In genomic region chr7:139103057-139103820, GRCh38 we compare ENCODE assay signal across 13 cellular contexts. TPM values are rescaled to one million over a fixed set of nuclear protein-coding genes. Genes with fewer than 3 reads are reported as not detected.
DNase-seq lines count a peak whose midpoint lies in the region; ATAC-seq, FAIRE-seq and TF ChIP-seq lines count a peak whose summit lies in the region.
"Had no signal": no experiment of that assay in that cellular context is flagged by ENCODE, and none has a peak within 500 bp of the region (broad histone marks: within the 10 kb centered on the region; RNA-seq: fewer than 3 reads in every experiment).

No MANE protein-coding gene starts in this region.

- H3K27me3 ChIP-seq in BLaER1 = no peaks in the 10 kb centered on the region
- H3K27me3 ChIP-seq in mononuclear cell (ENCODE audit: insufficient read depth, low read length) = no peaks in the 10 kb centered on the region
- no peaks in the 10 kb centered on the region for H3K27me3 ChIP-seq in pancreas
- H3K27me3 ChIP-seq: upper lobe of left lung had no signal

- DNase-seq in GM12865 (ENCODE audit: low read depth) = no peak
- no peak for DNase-seq in activated T-cell treated with anti-CD3 and anti-CD28 coated beads, Interleukin-2, amount 50 U/mL, for 72 hours
- DNase-seq in stimulated activated CD4-positive, alpha-beta T cell treated with anti-CD3 and anti-CD28 coated beads, Interleukin-2, amount 100 ng/mL, for 24 hours = no peak
- DNase-seq in HEK293T (ENCODE audit: extremely low spot score) = no peak
- DNase-seq in pancreas = no peak
- DNase-seq: DMS 273 treated with DMSO at 0.1 percent for 48 hours; foreskin melanocyte; NCI-H1417 treated with DMSO at 0.1 percent for 48 hours; stimulated activated CD4-positive, alpha-beta T cell treated with anti-CD3 and anti-CD28 coated beads, Interleukin-2, amount 100 ng/mL, for 48 hours; upper lobe of left lung had no signal

- H3K36me3 Mint-ChIP-seq in activated T-cell treated with anti-CD3 and anti-CD28 coated beads, Interleukin-2, amount 50 U/mL, for 72 hours (ENCODE audit: insufficient read depth in 2 of 2) = peaks cover 21 to 54% of the 10 kb centered on the region in 2 donors

- FAIRE-seq in pancreas (lab: Jason Lieb, UNC) = no peak

- peak overlapping the region; percentile 98 for H3K4me2 ChIP-seq in BLaER1

- H3K27ac Mint-ChIP-seq in activated T-cell treated with anti-CD3 and anti-CD28 coated beads, Interleukin-2, amount 50 U/mL, for 72 hours = peak overlapping the region; percentile 100

- H3K4me3 ChIP-seq in BLaER1 = peak overlapping the region; percentile 93
- peak overlapping the region; percentile 63 for H3K4me3 ChIP-seq in GM12865 (ENCODE audit: low read depth, low read length)
- H3K4me3 ChIP-seq in mononuclear cell (ENCODE audit: low read length) = peak overlapping the region; percentile 24
- no peak overlapping the region for H3K4me3 ChIP-seq in pancreas

- no peak for ATAC-seq in activated T-cell treated with anti-CD3 and anti-CD28 coated beads, Interleukin-2, amount 50 U/mL, for 72 hours (replicated peaks in 1 of 2)
- ATAC-seq in pancreas = no peak
- ATAC-seq in GM18873 (IDR thresholded peaks at IDR 0.05; ENCODE audit: low FRiP score, unreplicated experiment) = no peak

- peaks cover 24% of the 10 kb centered on the region for H3K9me3 ChIP-seq in BLaER1
- no peaks in the 10 kb centered on the region for H3K9me3 ChIP-seq in mononuclear cell (ENCODE audit: low read depth, low read length)
- H3K9me3 ChIP-seq in pancreas = no peaks in the 10 kb centered on the region
- H3K9me3 ChIP-seq: upper lobe of left lung had no signal

- POLR2A ChIA-PET in HEK293T (lab: Yijun Ruan, JAX) = no interaction called here

- CTCF ChIA-PET in HEK293T (lab: Yijun Ruan, JAX) = interaction anchor here (1.0 to 1.1 kb wide), 2 partner anchors 28 to 237 kb away, joined by 3 read pairs; no protein-coding TSS in a partner anchor

- peaks cover 68% of the 10 kb centered on the region for H3K4me1 Mint-ChIP-seq in activated T-cell treated with anti-CD3 and anti-CD28 coated beads, Interleukin-2, amount 50 U/mL, for 72 hours (ENCODE audit: low read depth)

- peak overlapping the region; percentile 81 for H3K9ac ChIP-seq in BLaER1

- 56 to 62% methylated on average over 5 of the region's 5 CpGs for WGBS in pancreas, 2 donors

- peaks cover 38% of the 10 kb centered on the region for H3K4me1 ChIP-seq in BLaER1
- peaks cover 61% of the 10 kb centered on the region for H3K4me1 ChIP-seq in mononuclear cell (ENCODE audit: insufficient read depth, low read length)
- H3K4me1 ChIP-seq in pancreas = peaks cover 0 to 8% (median 0%) of the 10 kb centered on the region in 3 donors

- peak overlapping the region; percentile 91 to 97 for H3K4me3 Mint-ChIP-seq in activated T-cell treated with anti-CD3 and anti-CD28 coated beads, Interleukin-2, amount 50 U/mL, for 72 hours

- no peak for TF ChIP-seq CTCF in GM12865 (IDR thresholded peaks at IDR 0.05; ENCODE audit: insufficient read depth, low read depth, low read length, missing control alignments)
- no peak for TF ChIP-seq CTCF in pancreas (IDR thresholded peaks at IDR 0.05)

- H3K27ac ChIP-seq in BLaER1 = peak overlapping the region; percentile 92
- H3K27ac ChIP-seq in pancreas = peak overlapping the region in 2 of 4 donors; percentile 3 to 8

- H4K20me1 ChIP-seq in BLaER1 = peaks cover 65% of the 10 kb centered on the region

- no peaks in the 10 kb centered on the region for H3K27me3 Mint-ChIP-seq in activated T-cell treated with anti-CD3 and anti-CD28 coated beads, Interleukin-2, amount 50 U/mL, for 72 hours (ENCODE audit: low read depth)

- intact Hi-C loops in pancreas (cut with DNase I) = no loop called here

- no peaks in the 10 kb centered on the region for H3K9me3 Mint-ChIP-seq in activated T-cell treated with anti-CD3 and anti-CD28 coated beads, Interleukin-2, amount 50 U/mL, for 72 hours

- H3K36me3 ChIP-seq in BLaER1 = peaks cover 37% of the 10 kb centered on the region
- H3K36me3 ChIP-seq in pancreas = no peaks in the 10 kb centered on the region

TF ChIP-seq in HEK293T, 16 proteins besides CTCF, POLR2A, EP300 and RAD21:
- TF ChIP-seq FOXK2 (IDR thresholded peaks at IDR 0.05) = no peak
- no peak for TF ChIP-seq HDGF (IDR thresholded peaks at IDR 0.05; ENCODE audit: borderline replicate concordance)
- TF ChIP-seq ZNF384 (IDR thresholded peaks at IDR 0.05) = no peak
- TF ChIP-seq FOXM1 (IDR thresholded peaks at IDR 0.05; ENCODE audit: borderline replicate concordance) = no peak
- TF ChIP-seq SP1 (IDR thresholded peaks at IDR 0.05) = no peak
- no peak for TF ChIP-seq BHLHE40 (IDR thresholded peaks at IDR 0.05; ENCODE audit: borderline replicate concordance)
- TF ChIP-seq ELF4 (IDR thresholded peaks at IDR 0.05) = no peak
- TF ChIP-seq LEF1 (IDR thresholded peaks at IDR 0.05; ENCODE audit: borderline replicate concordance) = no peak
- TF ChIP-seq L3MBTL2 (conservative IDR thresholded peaks at IDR 0.05) = no peak
- no peak for TF ChIP-seq FOXA1 (IDR thresholded peaks at IDR 0.05)
- no peak for TF ChIP-seq SUZ12 (IDR thresholded peaks at IDR 0.05)
- TF ChIP-seq ARNT (IDR thresholded peaks at IDR 0.05) = no peak
- TF ChIP-seq CTBP1 (IDR thresholded peaks at IDR 0.05; ENCODE audit: borderline replicate concordance) = no peak
- TF ChIP-seq, protein P1, sequence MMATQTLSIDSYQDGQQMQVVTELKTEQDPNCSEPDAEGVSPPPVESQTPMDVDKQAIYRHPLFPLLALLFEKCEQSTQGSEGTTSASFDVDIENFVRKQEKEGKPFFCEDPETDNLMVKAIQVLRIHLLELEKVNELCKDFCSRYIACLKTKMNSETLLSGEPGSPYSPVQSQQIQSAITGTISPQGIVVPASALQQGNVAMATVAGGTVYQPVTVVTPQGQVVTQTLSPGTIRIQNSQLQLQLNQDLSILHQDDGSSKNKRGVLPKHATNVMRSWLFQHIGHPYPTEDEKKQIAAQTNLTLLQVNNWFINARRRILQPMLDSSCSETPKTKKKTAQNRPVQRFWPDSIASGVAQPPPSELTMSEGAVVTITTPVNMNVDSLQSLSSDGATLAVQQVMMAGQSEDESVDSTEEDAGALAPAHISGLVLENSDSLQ (IDR thresholded peaks at IDR 0.05) = no peak
- TF ChIP-seq TARDBP (IDR thresholded peaks at IDR 0.05) = no peak
- TF ChIP-seq NFRKB (IDR thresholded peaks at IDR 0.05) = no peak

RNA-seq across cellular contexts. Expression of gene ZC3HAV1, which starts 6.3 kb away (rescaled TPM):
- 100 to 1,000 TPM in 1 of 2 donors, 10 to 100 TPM in 1; 78.1 to 114 TPM for total RNA-seq in activated T-cell treated with anti-CD3 and anti-CD28 coated beads, Interleukin-2, amount 50 U/mL, for 72 hours
- total RNA-seq in mononuclear cell (122 TPM), pancreas (10 to 100 TPM in 4 of 6 donors, 1 to 10 TPM in 2; 7.4 to 18.5 (median 11.3) TPM)
- 1 to 10 TPM; 3.6 to 5.5 TPM for polyA plus RNA-seq in pancreas

Comparison
In these comparisons a context has a peak if more than half of its experiments do, and no peak if none do; other contexts are left out.
1. H3K4me3 ChIP-seq: peak in BLaER1 (single experiment), GM12865 (single experiment) and mononuclear cell (single experiment); none in pancreas (0 of 4).